In genomic region chr20:3418161-3418560, GRCh38 we compare ENCODE assay signal across 4 cellular contexts.
TF ChIP-seq lines count a peak whose summit lies in the region.

No MANE protein-coding gene starts in this region.

TF ChIP-seq in HEK293, 187 proteins besides CTCF, POLR2A, EP300 and RAD21:
- 0 out of 2 replicates have a peak, but pooled peaks have one; percentile 34 for TF ChIP-seq ZNF121 (tag by site-specific recombination; IDR thresholded peaks at IDR 0.05)
TF ChIP-seq in HEK293: peak in this region for 1; not testable (repeated sequence) for 186.

TF ChIP-seq in WTC11, 78 proteins besides CTCF, POLR2A, EP300 and RAD21:
- TF ChIP-seq ZNF121 (CRISPR knock-in tag; IDR thresholded peaks at IDR 0.05), result peak; percentile 46; the same call in 1 of the 2 replicates

TF ChIP-seq in K562, 482 proteins besides CTCF, POLR2A, EP300 and RAD21:
- TF ChIP-seq ZNF121 (CRISPR knock-in tag; conservative IDR thresholded peaks at IDR 0.05), result peak; percentile 79

TF ChIP-seq in HepG2, 621 proteins besides CTCF, POLR2A, EP300 and RAD21:
- peak; percentile 94 for TF ChIP-seq ZNF121 (CRISPR knock-in tag; IDR thresholded peaks at IDR 0.05)
